ENCODE assay signal across 20 cellular contexts in the genomic region with DNA sequence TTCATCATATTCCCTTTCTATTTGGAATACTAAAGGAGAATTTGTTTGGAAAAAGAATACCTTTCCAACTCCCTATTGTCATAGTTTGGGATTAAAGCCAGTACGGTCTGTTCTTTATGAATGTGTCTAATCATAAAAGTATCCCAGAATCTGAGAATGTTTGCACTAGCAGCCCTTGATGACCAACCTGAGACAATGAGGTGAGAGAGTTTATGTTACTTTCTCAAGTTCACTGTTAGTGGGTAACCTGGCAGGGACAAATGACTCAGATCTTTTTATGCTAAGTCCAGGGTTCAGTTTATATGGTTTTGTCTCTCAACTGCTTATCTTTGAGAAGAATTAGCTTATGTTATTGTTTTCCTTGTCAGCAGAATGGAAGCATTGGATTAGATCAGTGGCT. TPM values are rescaled to one million over a fixed set of nuclear protein-coding genes. Genes with fewer than 3 reads are reported as not detected.
DNase-seq lines count a peak whose midpoint lies in the region; ATAC-seq, FAIRE-seq and TF ChIP-seq lines count a peak whose summit lies in the region.
"Had no signal": no experiment of that assay in that cellular context is flagged by ENCODE, and none has a peak within 500 bp of the region (broad histone marks: within the 10 kb centered on the region; RNA-seq: fewer than 3 reads in every experiment).

No MANE protein-coding gene starts in this region.

- DNase-seq in left ventricle myocardium inferior, result no peak
- DNase-seq in cardiac septum (ENCODE audit: low spot score), result no peak
- DNase-seq in OCI-LY7 (ENCODE audit: low spot score), result no peak
- DNase-seq in fibroblast of the aortic adventitia (ENCODE audit: low read depth), result peak; percentile 71
- DNase-seq in urothelium cell line (ENCODE audit: low spot score), result peak; percentile 13
- DNase-seq in ecto neural progenitor cell (ENCODE audit: low spot score), result no peak
- no peak for DNase-seq in stimulated activated CD4-positive, alpha-beta T cell treated with anti-CD3 and anti-CD28 coated beads, Interleukin-12 subunit alpha, Interleukin-12 subunit beta, amount 100 ng/mL, for 4 hours
- DNase-seq: activated CD4-positive, alpha-beta T cell treated with anti-CD3 and anti-CD28 coated beads, Interleukin-2, amount 10 ng/mL, durations not matched to agents 24 days and 14 days; activated T-cell treated with anti-CD3 and anti-CD28 coated beads, Interleukin-2, amount 50 U/mL, for 4 hours; CD8-positive, alpha-beta memory T cell; hypothalamus; naive thymus-derived CD4-positive, alpha-beta T cell; NCI-H1105 treated with DMSO at 0.1 percent for 48 hours; NCI-H2171 treated with DMSO at 0.1 percent for 48 hours; SIG-M5; testis had no signal

- no peaks in the 10 kb centered on the region for H4K20me1 ChIP-seq in OCI-LY7 (ENCODE audit: insufficient read depth, low read length)

- H3K27me3 ChIP-seq in left ventricle myocardium inferior (ENCODE audit: low read depth), result no peaks in the 10 kb centered on the region
- H3K27me3 ChIP-seq: testis had no signal

- no peak for FAIRE-seq in urothelium cell line (lab: Jason Lieb, UNC)
- FAIRE-seq: GM12892 had no signal

- intact Hi-C loops in left ventricle myocardium inferior (cut with micrococcal nuclease), result no loop called here
- intact Hi-C loops in cardiac septum (cut with DNase I), result loop anchor here (2.0 kb wide), 1 partner anchor 24 kb away; no protein-coding TSS in a partner anchor
- intact Hi-C loops in OCI-LY7 (cut with micrococcal nuclease; ENCODE audit: unreplicated experiment), result no loop called here

- no TSS peak for BruUV-seq in OCI-LY7 (replicated peaks; lab: Mats Ljungman, UMichigan)

- no peak overlapping the region for H3K4me2 ChIP-seq in OCI-LY7 (ENCODE audit: low read length)
- H3K4me2 ChIP-seq: GM23338 had no signal

- no peaks in the 10 kb centered on the region for H3K9me3 ChIP-seq in left ventricle myocardium inferior (replicated peaks)
- no peaks in the 10 kb centered on the region for H3K9me3 ChIP-seq in OCI-LY7 (ENCODE audit: low read length)
- H3K9me3 ChIP-seq: prostate gland, testis had no signal

- POLR2A ChIA-PET in OCI-LY7 (lab: Charles Lee), result interaction anchor here (0.7 kb wide), 1 partner anchor 18 kb away, joined by 3 read pairs; no protein-coding TSS in a partner anchor

- TF ChIP-seq CTCF in left ventricle myocardium inferior (IDR thresholded peaks at IDR 0.05; ENCODE audit: borderline replicate concordance) (no peak), OCI-LY7 (conservative IDR thresholded peaks at IDR 0.05; ENCODE audit: low read length) (no peak), fibroblast of the aortic adventitia (IDR thresholded peaks at IDR 0.05; ENCODE audit: insufficient read depth, low read length) (no peak)

- H3K27ac ChIP-seq in left ventricle myocardium inferior (replicated peaks), result peak overlapping the region; percentile 80
- H3K27ac ChIP-seq in OCI-LY7 (ENCODE audit: low read depth, low read length, poor library complexity, severe bottlenecking), result no peak overlapping the region
- H3K27ac ChIP-seq: prostate gland, testis had no signal

- no peaks in the 10 kb centered on the region for H3K79me2 ChIP-seq in OCI-LY7 (ENCODE audit: insufficient read depth, low read depth, low read length)

- H3K4me1 ChIP-seq in left ventricle myocardium inferior (peaks cover 22% of the 10 kb centered on the region), OCI-LY7 (ENCODE audit: insufficient read depth, low read length, poor library complexity, severe bottlenecking) (peaks cover 11% of the 10 kb centered on the region)
- H3K4me1 ChIP-seq: prostate gland, testis had no signal

- peak overlapping the region; percentile 41 for H3K4me3 ChIP-seq in left ventricle myocardium inferior
- no peak overlapping the region for H3K4me3 ChIP-seq in OCI-LY7 (ENCODE audit: low read depth, low read length, poor library complexity, severe bottlenecking)
- H3K4me3 ChIP-seq in fibroblast of the aortic adventitia (ENCODE audit: low read depth, low read length), result peak overlapping the region; percentile 4
- H3K4me3 ChIP-seq: GM23338, prostate gland, testis had no signal

- CTCF ChIA-PET in OCI-LY7 (lab: Charles Lee; ENCODE audit: unreplicated experiment), result no interaction called here

- no peaks in the 10 kb centered on the region for H3K9me2 ChIP-seq in OCI-LY7 (ENCODE audit: insufficient read depth, low read length)

- H3K36me3 ChIP-seq in left ventricle myocardium inferior (no peaks in the 10 kb centered on the region), OCI-LY7 (ENCODE audit: insufficient read depth, low read length) (no peaks in the 10 kb centered on the region)
- H3K36me3 ChIP-seq: prostate gland had no signal

- ATAC-seq in GM19452 (IDR thresholded peaks at IDR 0.05; ENCODE audit: unreplicated experiment), result no peak
- ATAC-seq: activated T-cell treated with anti-CD3 and anti-CD28 coated beads, Interleukin-2, amount 50 U/mL, for 4 hours; GM23338; naive thymus-derived CD4-positive, alpha-beta T cell had no signal

- H2AFZ ChIP-seq in OCI-LY7 (ENCODE audit: low read length), result peak overlapping the region; percentile 23; the same call in 1 of the 2 replicates
- H2AFZ ChIP-seq: GM23338 had no signal

RNA-seq across cellular contexts. Expression of gene TLR4, which starts 25.3 kb away (rescaled TPM):
- total RNA-seq in left ventricle myocardium inferior (14.2 TPM), cardiac septum (7.5 TPM), OCI-LY7 (2022) (10.0 and 10.4 TPM in 2 replicates), fibroblast of the aortic adventitia (ENCODE audit: low replicate concordance) (4.8 and 16.8 TPM in 2 replicates)
- total RNA-seq in OCI-LY7 (2014; rRNA removed; shearing (Covaris generic)), result 4.0 and 4.4 TPM in 2 replicates
- total RNA-seq: activated CD4-positive, alpha-beta T cell treated with anti-CD3 and anti-CD28 coated beads, Interleukin-2, amount 10 ng/mL, durations not matched to agents 24 days and 14 days had no signal

Comparison
In these comparisons a context has a peak if more than half of its experiments do, and no peak if none do; other contexts are left out.
1. DNase-seq: peak in fibroblast of the aortic adventitia (single experiment) and urothelium cell line (single experiment); none in left ventricle myocardium inferior (single experiment), cardiac septum (single experiment), OCI-LY7 (single experiment), ecto neural progenitor cell (single experiment) and stimulated activated CD4-positive, alpha-beta T cell treated with anti-CD3 and anti-CD28 coated beads, Interleukin-12 subunit alpha, Interleukin-12 subunit beta, amount 100 ng/mL, for 4 hours (single experiment).